Comparison of ENCODE assay signal across 1 cellular context in the genomic region with DNA sequence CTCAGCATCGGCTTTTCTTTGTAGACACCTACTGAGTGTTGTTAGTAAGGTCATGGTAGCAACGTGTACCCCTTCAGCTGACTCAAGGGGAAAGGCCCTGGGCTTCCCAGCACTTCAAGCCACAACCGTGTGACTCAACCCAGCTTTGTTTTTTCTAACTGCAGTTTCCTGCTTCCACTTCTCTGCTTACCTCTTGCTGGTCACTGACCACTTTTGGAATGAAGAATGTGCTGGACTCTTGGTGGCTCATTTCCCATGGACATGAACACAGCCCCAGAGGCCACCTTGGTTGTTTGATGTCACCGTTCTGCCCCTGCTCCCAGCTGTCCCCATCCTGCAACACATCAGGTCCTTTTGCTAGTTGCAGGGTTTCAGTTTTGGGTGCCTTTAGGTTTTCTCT.
TF ChIP-seq lines count a peak whose summit lies in the region.

No MANE protein-coding gene starts in this region.

TF ChIP-seq in GM12878, 131 proteins besides CTCF, POLR2A, EP300 and RAD21 (continued from another document):
- TF ChIP-seq, protein P1, sequence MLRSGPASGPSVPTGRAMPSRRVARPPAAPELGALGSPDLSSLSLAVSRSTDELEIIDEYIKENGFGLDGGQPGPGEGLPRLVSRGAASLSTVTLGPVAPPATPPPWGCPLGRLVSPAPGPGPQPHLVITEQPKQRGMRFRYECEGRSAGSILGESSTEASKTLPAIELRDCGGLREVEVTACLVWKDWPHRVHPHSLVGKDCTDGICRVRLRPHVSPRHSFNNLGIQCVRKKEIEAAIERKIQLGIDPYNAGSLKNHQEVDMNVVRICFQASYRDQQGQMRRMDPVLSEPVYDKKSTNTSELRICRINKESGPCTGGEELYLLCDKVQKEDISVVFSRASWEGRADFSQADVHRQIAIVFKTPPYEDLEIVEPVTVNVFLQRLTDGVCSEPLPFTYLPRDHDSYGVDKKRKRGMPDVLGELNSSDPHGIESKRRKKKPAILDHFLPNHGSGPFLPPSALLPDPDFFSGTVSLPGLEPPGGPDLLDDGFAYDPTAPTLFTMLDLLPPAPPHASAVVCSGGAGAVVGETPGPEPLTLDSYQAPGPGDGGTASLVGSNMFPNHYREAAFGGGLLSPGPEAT (IDR thresholded peaks at IDR 0.05; ENCODE audit: low read depth): peak; percentile 89
- TF ChIP-seq EGR1 (IDR thresholded peaks at IDR 0.05; ENCODE audit: borderline replicate concordance in 1 of 2, low read depth in 2 of 2, low read length in 2 of 2) (peak in 1 of 2 experiments; percentile 20; a peak in 1 of 3 replicates), YY1 (IDR thresholded peaks at IDR 0.05; ENCODE audit: low read depth, low read length) (no peak), TCF12 (IDR thresholded peaks at IDR 0.05; ENCODE audit: low read depth, low read length) (peak; percentile 66), SRF (IDR thresholded peaks at IDR 0.05; ENCODE audit: low read depth in 2 of 2, low read length in 2 of 2) (no peak), NFYA (IDR thresholded peaks at IDR 0.05; ENCODE audit: borderline replicate concordance, low read depth, low read length) (no peak), BACH1 (IDR thresholded peaks at IDR 0.05; ENCODE audit: borderline replicate concordance) (peak; percentile 38; the same call in 1 of the 2 replicates), CBFB (IDR thresholded peaks at IDR 0.05; ENCODE audit: low read depth) (no peak), RUNX3 (IDR thresholded peaks at IDR 0.05; ENCODE audit: low read length) (peak; percentile 89), BHLHE40 (IDR thresholded peaks at IDR 0.05; ENCODE audit: borderline replicate concordance in 1 of 2, low read depth in 2 of 2, low read length in 1 of 2) (peak in 1 of 2 experiments; percentile 41; a peak in 1 of 4 replicates), IKZF2 (IDR thresholded peaks at IDR 0.05) (peak; percentile 90), EED (IDR thresholded peaks at IDR 0.05; ENCODE audit: low read depth) (peak; percentile 82), CHD4 (IDR thresholded peaks at IDR 0.05) (no peak), ZNF24 (IDR thresholded peaks at IDR 0.05) (no peak), POU2F2 (IDR thresholded peaks at IDR 0.05; ENCODE audit: borderline replicate concordance, low read depth, low read length) (no peak), BCL11A (IDR thresholded peaks at IDR 0.05; ENCODE audit: low read depth, low read length) (peak; percentile 75), SREBF2 (IDR thresholded peaks at IDR 0.05; ENCODE audit: low read length) (no peak), ZNF217 (IDR thresholded peaks at IDR 0.05) (no peak), CBX5 (IDR thresholded peaks at IDR 0.05; ENCODE audit: low read depth) (no peak), ETV6 (conservative IDR thresholded peaks at IDR 0.05 in 1 of 2, IDR thresholded peaks at IDR 0.05 in 1 of 2; ENCODE audit: borderline replicate concordance in 1 of 2, low read depth in 1 of 2) (peak in 1 of 2 experiments; percentile 83; a peak in 2 of 4 replicates), MTA2 (IDR thresholded peaks at IDR 0.05; ENCODE audit: low read depth) (peak; percentile 72), PAX8 (IDR thresholded peaks at IDR 0.05) (no peak), ZNF384 (IDR thresholded peaks at IDR 0.05; ENCODE audit: borderline replicate concordance, low read depth, low read length) (peak; percentile 54; the same call in 1 of the 2 replicates), FOXM1 (IDR thresholded peaks at IDR 0.05; ENCODE audit: low read depth, low read length) (peak; percentile 36; the same call in 1 of the 2 replicates), MTA3 (IDR thresholded peaks at IDR 0.05; ENCODE audit: borderline replicate concordance, low read length) (no peak), CREM (IDR thresholded peaks at IDR 0.05; ENCODE audit: low read depth) (no peak; the same call in 1 of the 2 replicates)
- TF ChIP-seq, protein P2, sequence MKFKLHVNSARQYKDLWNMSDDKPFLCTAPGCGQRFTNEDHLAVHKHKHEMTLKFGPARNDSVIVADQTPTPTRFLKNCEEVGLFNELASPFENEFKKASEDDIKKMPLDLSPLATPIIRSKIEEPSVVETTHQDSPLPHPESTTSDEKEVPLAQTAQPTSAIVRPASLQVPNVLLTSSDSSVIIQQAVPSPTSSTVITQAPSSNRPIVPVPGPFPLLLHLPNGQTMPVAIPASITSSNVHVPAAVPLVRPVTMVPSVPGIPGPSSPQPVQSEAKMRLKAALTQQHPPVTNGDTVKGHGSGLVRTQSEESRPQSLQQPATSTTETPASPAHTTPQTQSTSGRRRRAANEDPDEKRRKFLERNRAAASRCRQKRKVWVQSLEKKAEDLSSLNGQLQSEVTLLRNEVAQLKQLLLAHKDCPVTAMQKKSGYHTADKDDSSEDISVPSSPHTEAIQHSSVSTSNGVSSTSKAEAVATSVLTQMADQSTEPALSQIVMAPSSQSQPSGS (IDR thresholded peaks at IDR 0.05; ENCODE audit: low read length): peak; percentile 52; the same call in 1 of the 2 replicates
- TF ChIP-seq, protein P3, sequence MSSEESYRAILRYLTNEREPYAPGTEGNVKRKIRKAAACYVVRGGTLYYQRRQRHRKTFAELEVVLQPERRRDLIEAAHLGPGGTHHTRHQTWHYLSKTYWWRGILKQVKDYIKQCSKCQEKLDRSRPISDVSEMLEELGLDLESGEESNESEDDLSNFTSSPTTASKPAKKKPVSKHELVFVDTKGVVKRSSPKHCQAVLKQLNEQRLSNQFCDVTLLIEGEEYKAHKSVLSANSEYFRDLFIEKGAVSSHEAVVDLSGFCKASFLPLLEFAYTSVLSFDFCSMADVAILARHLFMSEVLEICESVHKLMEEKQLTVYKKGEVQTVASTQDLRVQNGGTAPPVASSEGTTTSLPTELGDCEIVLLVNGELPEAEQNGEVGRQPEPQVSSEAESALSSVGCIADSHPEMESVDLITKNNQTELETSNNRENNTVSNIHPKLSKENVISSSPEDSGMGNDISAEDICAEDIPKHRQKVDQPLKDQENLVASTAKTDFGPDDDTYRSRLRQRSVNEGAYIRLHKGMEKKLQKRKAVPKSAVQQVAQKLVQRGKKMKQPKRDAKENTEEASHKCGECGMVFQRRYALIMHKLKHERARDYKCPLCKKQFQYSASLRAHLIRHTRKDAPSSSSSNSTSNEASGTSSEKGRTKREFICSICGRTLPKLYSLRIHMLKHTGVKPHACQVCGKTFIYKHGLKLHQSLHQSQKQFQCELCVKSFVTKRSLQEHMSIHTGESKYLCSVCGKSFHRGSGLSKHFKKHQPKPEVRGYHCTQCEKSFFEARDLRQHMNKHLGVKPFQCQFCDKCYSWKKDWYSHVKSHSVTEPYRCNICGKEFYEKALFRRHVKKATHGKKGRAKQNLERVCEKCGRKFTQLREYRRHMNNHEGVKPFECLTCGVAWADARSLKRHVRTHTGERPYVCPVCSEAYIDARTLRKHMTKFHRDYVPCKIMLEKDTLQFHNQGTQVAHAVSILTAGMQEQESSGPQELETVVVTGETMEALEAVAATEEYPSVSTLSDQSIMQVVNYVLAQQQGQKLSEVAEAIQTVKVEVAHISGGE (CRISPR knock-in tag; IDR thresholded peaks at IDR 0.05): no peak
- TF ChIP-seq, protein P4, sequence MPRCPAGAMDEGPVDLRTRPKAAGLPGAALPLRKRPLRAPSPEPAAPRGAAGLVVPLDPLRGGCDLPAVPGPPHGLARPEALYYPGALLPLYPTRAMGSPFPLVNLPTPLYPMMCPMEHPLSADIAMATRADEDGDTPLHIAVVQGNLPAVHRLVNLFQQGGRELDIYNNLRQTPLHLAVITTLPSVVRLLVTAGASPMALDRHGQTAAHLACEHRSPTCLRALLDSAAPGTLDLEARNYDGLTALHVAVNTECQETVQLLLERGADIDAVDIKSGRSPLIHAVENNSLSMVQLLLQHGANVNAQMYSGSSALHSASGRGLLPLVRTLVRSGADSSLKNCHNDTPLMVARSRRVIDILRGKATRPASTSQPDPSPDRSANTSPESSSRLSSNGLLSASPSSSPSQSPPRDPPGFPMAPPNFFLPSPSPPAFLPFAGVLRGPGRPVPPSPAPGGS (IDR thresholded peaks at IDR 0.05; ENCODE audit: borderline replicate concordance, insufficient read depth, low read depth, low read length, poor library complexity, severe bottlenecking): peak; percentile 62
